Comparison of ENCODE assay signal across 7 cellular contexts in the genomic region with DNA sequence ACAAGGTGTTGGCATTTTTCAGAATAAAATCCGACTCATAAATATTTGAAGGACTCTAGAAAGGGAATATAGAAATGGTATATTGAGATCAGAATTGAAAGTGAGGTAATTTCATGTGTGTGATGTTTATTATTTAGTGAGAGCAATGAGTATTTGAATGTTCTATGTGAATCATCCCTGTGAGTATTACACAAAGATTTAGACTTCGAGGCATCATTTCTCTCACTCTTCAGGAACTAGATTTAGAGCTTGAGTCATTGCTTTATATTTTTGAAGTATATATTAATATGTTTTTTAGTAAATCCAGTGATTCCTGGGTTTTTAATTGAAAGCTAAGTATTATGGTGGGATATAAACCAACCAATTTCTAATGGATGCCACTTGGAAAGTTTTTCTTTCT.
"Had no signal": no experiment of that assay in that cellular context is flagged by ENCODE, and none has a peak within 500 bp of the region (broad histone marks: within the 10 kb centered on the region; RNA-seq: fewer than 3 reads in every experiment).

No MANE protein-coding gene starts in this region.

- DNase-seq: IMR-90, KBM-7 had no signal

- ATAC-seq: HepG2, K562 had no signal

- H3K27ac Mint-ChIP-seq: IgD-negative memory B cell had no signal

- H3K27ac ChIP-seq: HL-60 had no signal

- H3K4me1 Mint-ChIP-seq: IgD-negative memory B cell had no signal

- FAIRE-seq: HepG2, HTR-8/SVneo, K562 had no signal

- H3K9me3 Mint-ChIP-seq: IgD-negative memory B cell had no signal

- H3K4me3 ChIP-seq: K562 had no signal

- H3K27me3 Mint-ChIP-seq: IgD-negative memory B cell had no signal

- H3K4me3 Mint-ChIP-seq: IgD-negative memory B cell had no signal
